22 cellular contexts compared by ENCODE assay signal in the genomic region with DNA sequence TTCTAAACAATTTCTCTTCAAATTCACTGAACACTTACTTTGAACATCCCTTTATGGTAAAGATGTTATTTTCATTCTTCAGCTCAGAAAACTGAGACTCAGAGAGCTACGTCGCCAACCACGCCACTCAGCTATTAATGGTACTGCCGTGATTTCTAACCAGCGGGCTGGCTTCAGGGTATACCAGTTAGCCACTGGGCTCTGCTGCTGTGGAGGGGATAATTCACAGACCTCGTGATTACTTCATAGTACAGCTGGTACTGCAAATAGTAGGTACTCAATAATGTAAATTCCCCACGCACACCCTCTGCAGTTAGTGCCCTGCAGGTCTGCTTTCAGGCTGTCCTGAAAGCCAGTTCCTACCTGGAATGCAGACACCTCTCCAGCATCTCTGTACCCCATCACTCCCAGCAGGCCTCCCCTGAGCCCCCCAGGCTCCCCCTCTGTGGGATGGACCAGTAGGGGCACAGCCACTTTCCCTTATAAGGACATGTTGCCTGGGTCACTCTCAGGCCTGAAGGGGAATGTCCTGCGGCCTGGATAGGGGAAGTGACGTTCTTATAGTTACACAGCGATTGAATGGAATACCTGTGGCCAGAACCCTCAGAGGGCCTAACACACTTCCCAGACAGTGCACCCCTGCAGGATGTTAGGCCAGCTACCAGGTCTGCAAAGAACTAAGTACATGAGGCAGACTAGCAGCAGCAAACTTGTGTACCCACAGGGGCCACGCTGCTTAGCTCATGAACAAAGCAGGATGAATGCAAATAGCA. TPM values are rescaled to one million over a fixed set of nuclear protein-coding genes. Genes with fewer than 3 reads are reported as not detected.
DNase-seq lines count a peak whose midpoint lies in the region; ATAC-seq and TF ChIP-seq lines count a peak whose summit lies in the region.
"Had no signal": no experiment of that assay in that cellular context is flagged by ENCODE, and none has a peak within 500 bp of the region (broad histone marks: within the 10 kb centered on the region; RNA-seq: fewer than 3 reads in every experiment).

No MANE protein-coding gene starts in this region.

- no peak overlapping the region for H2BK15ac ChIP-seq in H9 (ENCODE audit: low read depth, low read length)

- H3K27me3 ChIP-seq in H9 (ENCODE audit: insufficient read depth, low read length) = no peaks in the 10 kb centered on the region

- H3K9me3 ChIP-seq in H9 (ENCODE audit: control insufficient read depth, low read depth, low read length) = no peaks in the 10 kb centered on the region
- H3K9me3 ChIP-seq: A549, upper lobe of right lung had no signal

- no peak overlapping the region for H3K27ac ChIP-seq in H9 (ENCODE audit: insufficient read length, low read depth, low read length)
- H3K27ac ChIP-seq: A549, hepatocyte, parathyroid adenoma, upper lobe of right lung had no signal

- H2BK120ac ChIP-seq in H9 (ENCODE audit: low read depth, low read length, poor library complexity, severe bottlenecking) = no peak overlapping the region

- H4K20me1 ChIP-seq in H9 (ENCODE audit: control insufficient read depth, insufficient read depth, insufficient read length) = no peaks in the 10 kb centered on the region

- H3K36me3 Mint-ChIP-seq in T-helper 2 cell treated with Interferon-gamma antibody and Interleukin-4, amounts not matched to agents 5 μg/mL and 100 μg/mL, for 36 hours (ENCODE audit: low read depth) = no peaks in the 10 kb centered on the region
- no peaks in the 10 kb centered on the region for H3K36me3 Mint-ChIP-seq in H9 (ENCODE audit: insufficient read depth in 1 of 3, low read depth in 3 of 3)
- no peaks in the 10 kb centered on the region for H3K36me3 Mint-ChIP-seq in WTC11
- H3K36me3 Mint-ChIP-seq in naive B cell = no peaks in the 10 kb centered on the region
- H3K36me3 Mint-ChIP-seq: activated naive CD8-positive, alpha-beta T cell; CD4-positive, alpha-beta memory T cell had no signal

- no peak overlapping the region for H2BK5ac ChIP-seq in H9 (ENCODE audit: insufficient read length, low read length)

- H3K9me3 Mint-ChIP-seq in T-helper 2 cell treated with Interferon-gamma antibody and Interleukin-4, amounts not matched to agents 5 μg/mL and 100 μg/mL, for 36 hours = no peaks in the 10 kb centered on the region
- H3K9me3 Mint-ChIP-seq in H9 (no peaks in the 10 kb centered on the region), WTC11 (no peaks in the 10 kb centered on the region), naive B cell (no peaks in the 10 kb centered on the region)
- H3K9me3 Mint-ChIP-seq: stimulated activated naive CD8-positive, alpha-beta T cell treated with anti-CD3 and anti-CD28 coated beads, Interleukin-15, Interleukin-2, amounts not matched to agents 100 ng/mL and 50 ng/mL, for 24 hours had no signal

- H3K56ac ChIP-seq in H9 (ENCODE audit: insufficient read length, low read depth, low read length) = no peak overlapping the region

- no peak overlapping the region for H3K23ac ChIP-seq in H9 (ENCODE audit: insufficient read length, low read depth, low read length)

- CTCF ChIA-PET in WTC11 (lab: Charles Lee) = interaction anchor here (0.6 to 3.7 kb wide), 9 partner anchors 10 to 1640 kb away, joined by 3 to 38 read pairs (median 5); a partner anchor contains a TSS

- no peak overlapping the region for H3K4me2 ChIP-seq in H9 (ENCODE audit: insufficient read depth, insufficient read length, low read length)
- H3K4me2 ChIP-seq: A549, hepatocyte, smooth muscle cell had no signal

- no peak overlapping the region for H2AFZ ChIP-seq in H9 (ENCODE audit: low read length)
- H2AFZ ChIP-seq: hepatocyte, parathyroid adenoma had no signal

- peaks cover 6% of the 10 kb centered on the region; the same call in 1 of the 2 replicates for H3K4me1 ChIP-seq in H9 (ENCODE audit: insufficient read depth, low read length)
- H3K4me1 ChIP-seq: A549, parathyroid adenoma had no signal

- H3K23me2 ChIP-seq in H9 (ENCODE audit: insufficient read length, low read depth, low read length, poor library complexity, severe bottlenecking) = no peaks in the 10 kb centered on the region

- H3K27me3 Mint-ChIP-seq in T-helper 2 cell treated with Interferon-gamma antibody and Interleukin-4, amounts not matched to agents 5 μg/mL and 100 μg/mL, for 36 hours (ENCODE audit: low read depth) = no peaks in the 10 kb centered on the region
- H3K27me3 Mint-ChIP-seq in H9 (ENCODE audit: low read depth) (no peaks in the 10 kb centered on the region), WTC11 (ENCODE audit: low read depth) (no peaks in the 10 kb centered on the region; the same call in 1 of the 2 replicates), naive B cell (no peaks in the 10 kb centered on the region)
- H3K27me3 Mint-ChIP-seq: CD4-positive, alpha-beta memory T cell; stimulated activated naive CD8-positive, alpha-beta T cell treated with anti-CD3 and anti-CD28 coated beads, Interleukin-15, Interleukin-2, amounts not matched to agents 100 ng/mL and 50 ng/mL, for 24 hours had no signal

- no peak overlapping the region for H2BK20ac ChIP-seq in H9 (ENCODE audit: low read depth, low read length, poor library complexity, severe bottlenecking)

- H3K79me2 ChIP-seq in H9 (ENCODE audit: insufficient read depth, low read length) = no peaks in the 10 kb centered on the region
- H3K79me2 ChIP-seq: hepatocyte, parathyroid adenoma had no signal

- ATAC-seq in WTC11 (peak; percentile 77), naive B cell (ENCODE audit: low read depth in 2 of 2) (no peak), GM19452 (IDR thresholded peaks at IDR 0.05; ENCODE audit: unreplicated experiment) (no peak)
- ATAC-seq: A549; activated CD4-positive, CD25-positive, alpha-beta regulatory T cell treated with anti-CD3 and anti-CD28 coated beads, Interleukin-2, amount 50 U/mL, for 24 hours; upper lobe of right lung had no signal

- no peak overlapping the region for H2AK5ac ChIP-seq in H9 (ENCODE audit: insufficient read length, low read length)

- H3K4ac ChIP-seq in H9 (ENCODE audit: low read depth, low read length) = no peak overlapping the region; the same call in 1 of the 2 replicates

- no peak overlapping the region for H3T11ph ChIP-seq in H9 (ENCODE audit: low read length)

- no peak overlapping the region for H4K5ac ChIP-seq in H9 (ENCODE audit: insufficient read length, low read depth, low read length)

- H3K9ac ChIP-seq in H9 (ENCODE audit: extremely low read depth, insufficient read length, low read length) = no peak overlapping the region
- H3K9ac ChIP-seq: parathyroid adenoma had no signal

- peak overlapping the region; percentile 47; the same call in 1 of the 2 replicates for H3K14ac ChIP-seq in H9 (ENCODE audit: insufficient read depth, low read length)

- WGBS in H9 (ENCODE audit: extremely low coverage, insufficient read length, low lambda C conversion rate) = no CpG with 5 or more reads among the region's 11 CpGs

- H3K79me1 ChIP-seq in H9 (ENCODE audit: insufficient read depth, low read depth, low read length, poor library complexity, severe bottlenecking) = no peaks in the 10 kb centered on the region

- DNase-seq in T-helper 2 cell treated with Interferon-gamma antibody and Interleukin-4, amounts not matched to agents 5 μg/mL and 100 μg/mL, for 36 hours (ENCODE audit: low spot score) = no peak
- DNase-seq in T-helper 2 cell = no peak
- DNase-seq in H9 = no peak
- peak; percentile 56 for DNase-seq in WTC11 (ENCODE audit: low spot score)
- DNase-seq in naive B cell = no peak
- DNase-seq in NCI-H446 (lab: John Stamatoyannopoulos, UW) = no peak
- DNase-seq in GM20000 (ENCODE audit: low spot score) = no peak
- DNase-seq: CD4-positive, alpha-beta memory T cell; effector CD8-positive, alpha-beta T cell; NCI-H1048; NCI-H774; RPMI8226; upper lobe of right lung had no signal

- H3K27ac Mint-ChIP-seq in T-helper 2 cell treated with Interferon-gamma antibody and Interleukin-4, amounts not matched to agents 5 μg/mL and 100 μg/mL, for 36 hours = peak overlapping the region; percentile 79
- H3K27ac Mint-ChIP-seq in H9 (peak overlapping the region; percentile 53 to 94 (median 93); a peak in 6 of 7 replicates), WTC11 (peak overlapping the region; percentile 71), naive B cell (peak overlapping the region in 1 of 6 donors; percentile 14)
- H3K27ac Mint-ChIP-seq: activated naive CD8-positive, alpha-beta T cell had no signal

- no peak for TF ChIP-seq CTCF in H9 (conservative IDR thresholded peaks at IDR 0.05)
- no peak for TF ChIP-seq CTCF in WTC11 (IDR thresholded peaks at IDR 0.05)
- no peak for TF ChIP-seq CTCF in GM20000 (IDR thresholded peaks at IDR 0.05; ENCODE audit: extremely low read depth, missing control alignments)

- H3K4me1 Mint-ChIP-seq in T-helper 2 cell treated with Interferon-gamma antibody and Interleukin-4, amounts not matched to agents 5 μg/mL and 100 μg/mL, for 36 hours (ENCODE audit: low read depth) = peaks cover 45% of the 10 kb centered on the region
- H3K4me1 Mint-ChIP-seq in H9 (peaks cover 51 to 58% of the 10 kb centered on the region in 2 experiments), WTC11 (peaks cover 52% of the 10 kb centered on the region), naive B cell (peaks cover 20 to 42% (median 29%) of the 10 kb centered on the region in 3 donors)

- no peak overlapping the region for H4K91ac ChIP-seq in H9 (ENCODE audit: insufficient read length, low read depth, low read length)

- peak overlapping the region; percentile 74 for H3K4me3 Mint-ChIP-seq in T-helper 2 cell treated with Interferon-gamma antibody and Interleukin-4, amounts not matched to agents 5 μg/mL and 100 μg/mL, for 36 hours
- no peak overlapping the region for H3K4me3 Mint-ChIP-seq in H9
- H3K4me3 Mint-ChIP-seq in WTC11 = no peak overlapping the region
- H3K4me3 Mint-ChIP-seq in naive B cell = peak overlapping the region in 7 of 8 donors; percentile 4 to 81 (median 64)

- no peak overlapping the region for H2BK12ac ChIP-seq in H9 (ENCODE audit: insufficient read length, low read depth, low read length)

- no peak overlapping the region for H4K8ac ChIP-seq in H9 (replicated peaks; ENCODE audit: insufficient read length, low read depth, low read length)

- no peak overlapping the region for H3K18ac ChIP-seq in H9 (ENCODE audit: insufficient read length, low read depth, low read length)

- POLR2A ChIA-PET in WTC11 (lab: Charles Lee) = interaction anchor here (0.5 to 0.9 kb wide), 2 partner anchors 132 to 154 kb away, joined by 3 to 4 read pairs; no protein-coding TSS in a partner anchor

TF ChIP-seq in WTC11, 78 proteins besides CTCF, POLR2A, EP300 and RAD21 (continues in another document):
- TF ChIP-seq MXD4 (CRISPR knock-in tag; IDR thresholded peaks at IDR 0.05; ENCODE audit: borderline replicate concordance) (no peak), JUN (CRISPR knock-in tag; IDR thresholded peaks at IDR 0.05) (no peak)

RNA-seq across cellular contexts. Expression of a gene that starts 1.2 kb away (rescaled TPM):
- total RNA-seq in H9 (2021) = not detected in 2 replicates
- total RNA-seq in WTC11 (2021) = 0.09 to 0.16 TPM in 2 of 3 replicates, not detected in the other
- polyA plus RNA-seq in naive B cell (ENCODE audit: low read depth in 6 of 6) = not detected
- total RNA-seq: bronchial epithelial cell; CD4-positive, alpha-beta memory T cell; hepatocyte; smooth muscle cell had no signal
- polyA plus RNA-seq: A549; CD4-positive, alpha-beta memory T cell; hepatocyte; smooth muscle cell had no signal

RNA-seq across cellular contexts. Expression of a gene that starts 38.3 kb away (rescaled TPM):
- 17.2 and 19.5 TPM in 2 replicates for total RNA-seq in H9 (2021)
- total RNA-seq in WTC11 (2021) = 18.7 to 20.1 TPM (median 19.2 TPM) in 3 replicates
- polyA plus RNA-seq in naive B cell (ENCODE audit: low read depth in 6 of 6) = under 1 TPM in 2 of 6 donors, not detected in 4; 0.11 to 0.21 TPM
- polyA plus RNA-seq: A549; CD4-positive, alpha-beta memory T cell had no signal

Comparison
In these comparisons a context has a peak if more than half of its experiments do, and no peak if none do; other contexts are left out.
1. H3K4me3 Mint-ChIP-seq: peak in T-helper 2 cell treated with Interferon-gamma antibody and Interleukin-4, amounts not matched to agents 5 μg/mL and 100 μg/mL, for 36 hours (single experiment) and naive B cell (7 of 8); none in H9 (0 of 2) and WTC11 (single experiment).